In the genomic region with DNA sequence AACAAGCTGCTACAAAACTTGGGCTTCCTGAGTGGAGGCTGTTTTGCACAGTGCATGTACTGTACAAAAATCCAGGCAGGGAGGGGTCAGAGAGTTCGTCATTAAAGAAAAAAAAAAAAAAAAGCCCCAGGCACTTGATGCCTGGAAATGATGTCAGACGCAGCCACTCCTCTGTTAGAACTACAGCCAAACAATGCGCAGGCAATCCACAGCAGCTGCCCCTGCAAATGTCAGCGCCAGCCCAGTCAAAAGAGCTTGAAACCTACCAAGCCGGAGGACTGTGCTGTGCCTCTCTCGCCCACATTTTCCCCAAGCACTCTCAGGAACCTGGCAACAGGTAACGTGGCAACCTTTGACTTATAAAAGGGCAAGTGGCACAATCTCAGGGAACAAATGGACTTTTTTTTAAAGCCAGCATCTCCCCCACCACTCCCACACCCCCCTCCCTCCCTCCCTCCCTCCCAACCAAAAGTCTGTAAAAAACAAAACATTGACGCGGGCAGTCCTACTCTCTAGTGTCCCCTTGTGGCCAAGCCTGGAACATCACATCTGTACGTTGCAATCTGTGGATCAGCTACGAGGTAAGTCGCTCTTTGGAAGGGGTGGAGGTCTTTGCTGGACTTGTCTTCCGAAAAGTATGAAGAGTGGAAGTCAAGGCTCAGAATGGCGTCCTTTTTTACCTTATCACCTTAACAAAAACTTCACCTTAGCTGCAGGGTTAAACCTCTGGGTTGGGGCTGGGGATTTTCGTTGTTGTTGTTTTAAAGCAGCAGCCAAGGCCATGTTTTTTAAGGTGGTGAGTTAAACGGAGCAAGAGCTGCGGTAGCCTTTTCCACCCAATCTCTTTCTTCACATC, we compare ENCODE assay signal across 8 cellular contexts.
DNase-seq lines count a peak whose midpoint lies in the region; ATAC-seq and TF ChIP-seq lines count a peak whose summit lies in the region.

No MANE protein-coding gene starts in this region.

- peaks cover 35% of the 10 kb centered on the region for H3K4me1 Mint-ChIP-seq in activated CD8-positive, alpha-beta memory T cell treated with anti-CD3 and anti-CD28 coated beads, Interleukin-2, amount 10 ng/mL, durations not matched to agents 7 days and 5 days
- H3K4me1 Mint-ChIP-seq in endodermal cell (peaks cover 73% of the 10 kb centered on the region), mesothelial cell of epicardium (peaks cover 61% of the 10 kb centered on the region)

- TF ChIP-seq CTCF in endodermal cell (conservative IDR thresholded peaks at IDR 0.05) = peak; percentile 83
- peak; percentile 89 for TF ChIP-seq CTCF in mesothelial cell of epicardium (IDR thresholded peaks at IDR 0.05; ENCODE audit: unreplicated experiment)

- peak overlapping the region; percentile 99 for H3K27ac ChIP-seq in endodermal cell (ENCODE audit: low read depth, low read length)

- peak; percentile 85 for DNase-seq in D341Med (ENCODE audit: low spot score)
- peak; percentile 97 for DNase-seq in HT1080 (ENCODE audit: low read depth)
- DNase-seq in NK-92 treated with Interleukin-12 subunit alpha and Interleukin-12 subunit beta, amount 100 ng/mL, for 24 hours (lab: John Stamatoyannopoulos, UW) = peak; percentile 58
- peak; percentile 92 for DNase-seq in activated CD8-positive, alpha-beta memory T cell treated with anti-CD3 and anti-CD28 coated beads, Interleukin-2, amount 10 ng/mL, durations not matched to agents 7 days and 5 days
- DNase-seq in endodermal cell = peak; percentile 96
- peak; percentile 61 to 91 for DNase-seq in mesothelial cell of epicardium (ENCODE audit: low spot score in 2 of 2, unreplicated experiment in 2 of 2)
- peak; percentile 67 to 75 for DNase-seq in stimulated activated CD8-positive, alpha-beta memory T cell treated with anti-CD3 and anti-CD28 coated beads, Interleukin-15, amount 100 ng/mL, for 4 hours (ENCODE audit: low read depth in 2 of 2)

- H3K9ac ChIP-seq in endodermal cell (ENCODE audit: extremely low read depth, low read length, poor library complexity, severe bottlenecking) = peak overlapping the region; percentile 81

- peak overlapping the region; percentile 82 for H3K4me3 Mint-ChIP-seq in activated CD8-positive, alpha-beta memory T cell treated with anti-CD3 and anti-CD28 coated beads, Interleukin-2, amount 10 ng/mL, durations not matched to agents 7 days and 5 days
- peak overlapping the region; percentile 86 for H3K4me3 Mint-ChIP-seq in endodermal cell
- peak overlapping the region; percentile 72 for H3K4me3 Mint-ChIP-seq in mesothelial cell of epicardium

- peaks cover 7% of the 10 kb centered on the region for H3K36me3 ChIP-seq in endodermal cell (ENCODE audit: control insufficient read depth, insufficient read depth, low read length)

- H3K9me3 Mint-ChIP-seq in activated CD8-positive, alpha-beta memory T cell treated with anti-CD3 and anti-CD28 coated beads, Interleukin-2, amount 10 ng/mL, durations not matched to agents 7 days and 5 days (ENCODE audit: low read depth) = no peaks in the 10 kb centered on the region
- H3K9me3 Mint-ChIP-seq in endodermal cell (no peaks in the 10 kb centered on the region), mesothelial cell of epicardium (no peaks in the 10 kb centered on the region)

- H3K27me3 Mint-ChIP-seq in activated CD8-positive, alpha-beta memory T cell treated with anti-CD3 and anti-CD28 coated beads, Interleukin-2, amount 10 ng/mL, durations not matched to agents 7 days and 5 days = no peaks in the 10 kb centered on the region
- H3K27me3 Mint-ChIP-seq in endodermal cell (ENCODE audit: insufficient read depth) (peaks cover 11% of the 10 kb centered on the region), mesothelial cell of epicardium (ENCODE audit: low read depth) (no peaks in the 10 kb centered on the region)

- 0 to 2% methylated on average over 6 to 15 of the region's 17 CpGs for WGBS in endodermal cell (ENCODE audit: insufficient coverage in 1 of 2, insufficient read length in 1 of 2), 2 experiments

- H3K27me3 ChIP-seq in endodermal cell (ENCODE audit: control insufficient read depth, insufficient read depth, low read length, poor library complexity, severe bottlenecking) = no peaks in the 10 kb centered on the region

- CTCF ChIA-PET in activated CD8-positive, alpha-beta memory T cell treated with anti-CD3 and anti-CD28 coated beads, Interleukin-2, amount 10 ng/mL, durations not matched to agents 7 days and 5 days (lab: Charles Lee) = interaction anchor here (0.6 to 5.0 kb wide), 29 partner anchors 9 to 339 kb away, joined by 3 to 61 read pairs (median 5); a partner anchor contains a TSS

- peaks cover 11% of the 10 kb centered on the region for H3K4me1 ChIP-seq in endodermal cell (ENCODE audit: control insufficient read depth, insufficient read depth, low read length)

- H3K36me3 Mint-ChIP-seq in activated CD8-positive, alpha-beta memory T cell treated with anti-CD3 and anti-CD28 coated beads, Interleukin-2, amount 10 ng/mL, durations not matched to agents 7 days and 5 days = peaks cover 19% of the 10 kb centered on the region
- H3K36me3 Mint-ChIP-seq in endodermal cell (ENCODE audit: low read depth) = peaks cover 25% of the 10 kb centered on the region
- no peaks in the 10 kb centered on the region for H3K36me3 Mint-ChIP-seq in mesothelial cell of epicardium

- peak overlapping the region; percentile 87 for H3K4me3 ChIP-seq in endodermal cell (ENCODE audit: low read length)

- ATAC-seq in GM21360 (IDR thresholded peaks at IDR 0.05; ENCODE audit: unreplicated experiment) = peak; percentile 48
- peak; percentile 86 for ATAC-seq in activated CD8-positive, alpha-beta memory T cell treated with anti-CD3 and anti-CD28 coated beads, Interleukin-2, amount 10 ng/mL, durations not matched to agents 7 days and 5 days

- peak overlapping the region; percentile 94 for H3K27ac Mint-ChIP-seq in activated CD8-positive, alpha-beta memory T cell treated with anti-CD3 and anti-CD28 coated beads, Interleukin-2, amount 10 ng/mL, durations not matched to agents 7 days and 5 days
- H3K27ac Mint-ChIP-seq in endodermal cell = peak overlapping the region; percentile 98
- peak overlapping the region; percentile 99 for H3K27ac Mint-ChIP-seq in mesothelial cell of epicardium

- H3K9me3 ChIP-seq in endodermal cell (ENCODE audit: control insufficient read depth, low read length) = no peaks in the 10 kb centered on the region

Comparison
In these comparisons a context has a peak if more than half of its experiments do, and no peak if none do; other contexts are left out.
1. Peak in every context shown above with its lines: DNase-seq, ATAC-seq, H3K4me3 ChIP-seq and H3K27ac ChIP-seq.